8 cellular contexts compared by ENCODE assay signal in the genomic region with DNA sequence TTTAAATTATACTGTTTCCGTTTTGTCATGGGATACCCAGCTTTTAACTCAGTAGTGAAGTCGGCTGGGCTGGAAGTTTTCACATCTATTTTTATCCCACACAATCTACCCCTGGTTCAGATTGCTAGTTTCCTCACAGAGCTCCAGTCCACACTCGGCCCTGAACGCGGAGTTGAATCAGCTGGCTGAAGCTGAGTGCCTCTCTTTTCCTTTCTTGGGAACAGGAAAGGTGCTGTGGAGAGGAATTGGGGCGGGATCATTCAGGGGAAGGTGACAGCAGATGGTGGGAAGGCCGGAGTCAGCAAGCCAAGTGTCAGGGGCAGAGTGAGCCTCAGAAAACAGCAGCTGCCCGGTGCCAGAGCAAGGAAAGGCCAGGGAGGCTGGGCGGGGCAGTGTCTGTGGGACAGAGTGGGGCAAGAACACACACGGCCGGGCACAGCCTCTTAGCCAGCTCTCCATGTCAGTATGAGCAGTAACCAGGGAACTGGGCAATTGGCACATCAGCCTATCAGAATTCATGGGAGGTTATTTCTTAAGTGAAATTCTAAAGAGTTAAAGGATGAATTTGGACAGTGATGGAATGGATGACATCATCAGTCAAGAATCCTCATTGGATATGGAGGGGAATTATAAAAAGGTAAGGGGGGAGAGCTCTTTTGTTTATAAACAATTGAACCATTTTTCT. TPM values are rescaled to one million over a fixed set of nuclear protein-coding genes. Genes with fewer than 3 reads are reported as not detected.
DNase-seq lines count a peak whose midpoint lies in the region; ATAC-seq and TF ChIP-seq lines count a peak whose summit lies in the region.

No MANE protein-coding gene starts in this region.

- no peak overlapping the region for H3K27ac ChIP-seq in CD8-positive, alpha-beta T cell (ENCODE audit: low read depth, low read length)

- no peaks in the 10 kb centered on the region for H3K9me3 ChIP-seq in endocrine pancreas (ENCODE audit: control insufficient read depth, low read length)
- no peaks in the 10 kb centered on the region for H3K9me3 ChIP-seq in CD8-positive, alpha-beta T cell (ENCODE audit: low read length)

- H3K9me3 Mint-ChIP-seq in CD8-positive, alpha-beta T cell: no peaks in the 10 kb centered on the region
- no peaks in the 10 kb centered on the region for H3K9me3 Mint-ChIP-seq in activated T-cell treated with anti-CD3 and anti-CD28 coated beads, Interleukin-2, amount 50 U/mL, for 24 hours

- no peak overlapping the region for H3K27ac Mint-ChIP-seq in CD8-positive, alpha-beta T cell
- no peak overlapping the region for H3K27ac Mint-ChIP-seq in activated T-cell treated with anti-CD3 and anti-CD28 coated beads, Interleukin-2, amount 50 U/mL, for 24 hours

- POLR2A ChIA-PET in CD8-positive, alpha-beta T cell (lab: Charles Lee): no interaction called here

- CTCF ChIA-PET in CD8-positive, alpha-beta T cell (lab: Charles Lee): no interaction called here

- no peak for TF ChIP-seq CTCF in CD8-positive, alpha-beta T cell (IDR thresholded peaks at IDR 0.05)

- H3K27me3 ChIP-seq in endocrine pancreas (ENCODE audit: control insufficient read depth, insufficient read depth, low read length): no peaks in the 10 kb centered on the region
- no peaks in the 10 kb centered on the region for H3K27me3 ChIP-seq in CD8-positive, alpha-beta T cell (ENCODE audit: insufficient read depth, low read length)

- no peak for TF ChIP-seq RAD21 in Ishikawa (IDR thresholded peaks at IDR 0.05; ENCODE audit: low read depth)

- no peaks in the 10 kb centered on the region for H3K36me3 ChIP-seq in endocrine pancreas (ENCODE audit: control insufficient read depth, insufficient read depth, low read length)
- no peaks in the 10 kb centered on the region for H3K36me3 ChIP-seq in CD8-positive, alpha-beta T cell (ENCODE audit: insufficient read depth, low read length)

- ATAC-seq in CD8-positive, alpha-beta T cell: no peak

- peak overlapping the region; percentile 50 for H3K4me3 ChIP-seq in endocrine pancreas (ENCODE audit: control insufficient read depth, insufficient read depth, low read length)
- no peak overlapping the region for H3K4me3 ChIP-seq in CD8-positive, alpha-beta T cell (ENCODE audit: low read depth, low read length)

- H3K4me1 Mint-ChIP-seq in CD8-positive, alpha-beta T cell (ENCODE audit: low read depth): no peaks in the 10 kb centered on the region
- H3K4me1 Mint-ChIP-seq in activated T-cell treated with anti-CD3 and anti-CD28 coated beads, Interleukin-2, amount 50 U/mL, for 24 hours (ENCODE audit: low read depth): peaks cover 4% of the 10 kb centered on the region

- DNase-seq in Caki2 (ENCODE audit: low read depth) (peak; percentile 67), midbrain (lab: John Stamatoyannopoulos, UW) (peak; percentile 61), NCI-H748 (lab: John Stamatoyannopoulos, UW; ENCODE audit: unreplicated experiment) (no peak), middle frontal gyrus (ENCODE audit: extremely low spot score, low spot score) (no peak)
- DNase-seq in CD8-positive, alpha-beta T cell: no peak
- DNase-seq in activated T-cell treated with anti-CD3 and anti-CD28 coated beads, Interleukin-2, amount 50 U/mL, for 24 hours: no peak

- TF ChIP-seq EP300 in Ishikawa (IDR thresholded peaks at IDR 0.05; ENCODE audit: borderline replicate concordance): no peak; the same call in 1 of the 2 replicates

- H3K4me1 ChIP-seq in endocrine pancreas (ENCODE audit: control insufficient read depth, insufficient read depth, low read length): peaks cover 1% of the 10 kb centered on the region
- H3K4me1 ChIP-seq in CD8-positive, alpha-beta T cell (ENCODE audit: insufficient read depth, low read length): no peaks in the 10 kb centered on the region

- no peak overlapping the region for H3K4me3 Mint-ChIP-seq in CD8-positive, alpha-beta T cell
- no peak overlapping the region for H3K4me3 Mint-ChIP-seq in activated T-cell treated with anti-CD3 and anti-CD28 coated beads, Interleukin-2, amount 50 U/mL, for 24 hours

- in situ Hi-C loops in Caki2 (cut with HindIII; ENCODE audit: low pct_unique_long_range_greater_than_20kb, low sequenced_read_pairs): no loop called here

- H3K36me3 Mint-ChIP-seq in CD8-positive, alpha-beta T cell: no peaks in the 10 kb centered on the region
- no peaks in the 10 kb centered on the region for H3K36me3 Mint-ChIP-seq in activated T-cell treated with anti-CD3 and anti-CD28 coated beads, Interleukin-2, amount 50 U/mL, for 24 hours (ENCODE audit: low read depth)

- peaks cover 11% of the 10 kb centered on the region for H3K27me3 Mint-ChIP-seq in CD8-positive, alpha-beta T cell (ENCODE audit: low read depth)
- peaks cover 41% of the 10 kb centered on the region for H3K27me3 Mint-ChIP-seq in activated T-cell treated with anti-CD3 and anti-CD28 coated beads, Interleukin-2, amount 50 U/mL, for 24 hours

- intact Hi-C loops in CD8-positive, alpha-beta T cell (cut with DNase I, micrococcal nuclease): no loop called here

- peak overlapping the region; percentile 47 for H3K9ac ChIP-seq in endocrine pancreas (ENCODE audit: control insufficient read depth, insufficient read depth, low read length)

TF ChIP-seq in Ishikawa, 13 proteins besides CTCF, POLR2A, EP300 and RAD21:
- TF ChIP-seq CREB1 (IDR thresholded peaks at IDR 0.05; ENCODE audit: low read depth) (no peak), ZBTB7A (IDR thresholded peaks at IDR 0.05; ENCODE audit: low read depth) (no peak), TAF1 (IDR thresholded peaks at IDR 0.05; ENCODE audit: low read depth) (no peak), TEAD4 (IDR thresholded peaks at IDR 0.05) (no peak), FOXM1 (IDR thresholded peaks at IDR 0.05; ENCODE audit: borderline replicate concordance, low read depth) (no peak), CEBPB (IDR thresholded peaks at IDR 0.05) (no peak), TCF12 (IDR thresholded peaks at IDR 0.05; ENCODE audit: low read depth) (0 out of 2 replicates have a peak, but pooled peaks have one; percentile 16)

RNA-seq across cellular contexts. Expression of gene SCHIP1, which starts 13.3 kb away (rescaled TPM):
- total RNA-seq in Caki2 (2014; rRNA removed; shearing (Covaris generic); ENCODE audit: low replicate concordance): 0.98 and 1.6 TPM in 2 replicates
- total RNA-seq in CD8-positive, alpha-beta T cell: not detected

Comparison
In these comparisons a context has a peak if more than half of its experiments do, and no peak if none do; other contexts are left out.
1. DNase-seq: peak in Caki2 (single experiment) and midbrain (single experiment); none in CD8-positive, alpha-beta T cell (0 of 7), activated T-cell treated with anti-CD3 and anti-CD28 coated beads, Interleukin-2, amount 50 U/mL, for 24 hours (single experiment), NCI-H748 (single experiment) and middle frontal gyrus (single experiment).